ENCODE assay signal across 9 cellular contexts in the genomic region with DNA sequence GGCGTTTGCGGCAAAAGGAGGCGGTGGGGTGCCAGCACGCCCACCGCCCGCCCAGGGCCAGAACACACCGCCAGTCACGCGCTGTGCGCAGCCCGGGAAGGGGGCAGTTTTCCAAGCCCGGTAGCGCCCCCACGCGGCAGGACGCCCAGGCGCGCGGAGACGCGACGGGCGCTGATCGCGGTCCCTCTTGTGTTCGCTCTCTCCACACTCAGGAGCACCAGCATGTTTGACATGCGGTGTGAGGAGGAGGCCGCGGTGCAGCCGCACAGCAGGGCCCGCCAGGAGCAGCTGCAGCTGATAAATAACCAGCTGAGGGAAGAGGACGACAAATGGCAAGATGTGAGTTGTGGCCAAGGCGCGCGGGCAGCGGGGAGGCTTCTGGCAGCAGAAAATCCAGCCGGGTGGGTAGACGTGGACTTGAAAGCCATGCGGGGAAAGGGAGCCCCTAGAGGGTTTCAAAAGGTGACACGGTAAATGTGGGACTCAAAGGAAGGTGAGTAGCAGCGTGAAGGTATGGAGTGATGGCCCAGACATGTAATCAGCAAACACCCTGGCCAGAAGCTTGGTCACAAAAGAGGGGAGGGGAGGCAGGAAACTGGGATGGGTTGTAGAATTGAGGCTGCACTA.
A peak's percentile ranks its signal among the peaks of the same experiment; 100 is the strongest.
DNase-seq lines count a peak whose midpoint lies in the region; FAIRE-seq and TF ChIP-seq lines count a peak whose summit lies in the region.
"Had no signal": no experiment of that assay in that cellular context is flagged by ENCODE, and none has a peak within 500 bp of the region (broad histone marks: within the 10 kb centered on the region; RNA-seq: fewer than 3 reads in every experiment).

No MANE protein-coding gene starts in this region.

- no peaks in the 10 kb centered on the region for H3K9me3 Mint-ChIP-seq in activated CD4-positive, alpha-beta T cell treated with anti-CD3 and anti-CD28 coated beads, Interleukin-2, amount 10 ng/mL, durations not matched to agents 24 days and 14 days
- H3K9me3 Mint-ChIP-seq in astrocyte (ENCODE audit: unreplicated experiment), result no peaks in the 10 kb centered on the region

- FAIRE-seq in astrocyte (lab: Jason Lieb, UNC), result no peak

- H3K4me1 ChIP-seq in astrocyte (ENCODE audit: insufficient read depth, low read length), result no peaks in the 10 kb centered on the region
- no peaks in the 10 kb centered on the region for H3K4me1 ChIP-seq in rectal smooth muscle tissue (ENCODE audit: control insufficient read depth, insufficient read depth, low read length)

- peak; percentile 62 for DNase-seq in activated CD4-positive, alpha-beta T cell treated with anti-CD3 and anti-CD28 coated beads, Interleukin-2, amount 10 ng/mL, durations not matched to agents 24 days and 14 days
- no peak for DNase-seq in activated CD4-positive, alpha-beta T cell treated with anti-CD3 and anti-CD28 coated beads, Interleukin-2, amount 50 U/mL, for 1 hour
- DNase-seq in astrocyte (ENCODE audit: low read depth) (peak; percentile 41), hepatic stellate cell (ENCODE audit: low spot score) (peak; percentile 4), activated gamma-delta T cell treated with Interleukin-2 at 50 U/mL for 16 hours (no peak)
- DNase-seq in stimulated activated naive CD4-positive, alpha-beta T cell (lab: John Stamatoyannopoulos, UW), result no peak
- DNase-seq in activated effector memory CD4-positive, alpha-beta T cell treated with anti-CD3 and anti-CD28 coated beads, Interleukin-2, amount 50 U/mL, for 16 hours, result no peak
- DNase-seq: DND-41 had no signal

- no peaks in the 10 kb centered on the region for H3K9me3 ChIP-seq in astrocyte (ENCODE audit: insufficient read depth, low read depth, low read length)

- no peaks in the 10 kb centered on the region for H3K36me3 ChIP-seq in astrocyte (ENCODE audit: insufficient read depth, low read length)
- no peaks in the 10 kb centered on the region for H3K36me3 ChIP-seq in rectal smooth muscle tissue (ENCODE audit: control insufficient read depth, insufficient read depth, low read length)

- no peaks in the 10 kb centered on the region for H4K20me1 ChIP-seq in astrocyte (ENCODE audit: insufficient read depth, low read length)

- peaks cover 30% of the 10 kb centered on the region for H3K27me3 Mint-ChIP-seq in activated CD4-positive, alpha-beta T cell treated with anti-CD3 and anti-CD28 coated beads, Interleukin-2, amount 10 ng/mL, durations not matched to agents 24 days and 14 days
- H3K27me3 Mint-ChIP-seq in astrocyte (ENCODE audit: low read depth, unreplicated experiment), result peaks cover 10% of the 10 kb centered on the region

- intact Hi-C loops in activated CD4-positive, alpha-beta T cell treated with anti-CD3 and anti-CD28 coated beads, Interleukin-2, amount 10 ng/mL, durations not matched to agents 24 days and 14 days (cut with micrococcal nuclease), result no loop called here

- peak; percentile 52 for TF ChIP-seq CTCF in astrocyte (IDR thresholded peaks at IDR 0.05; ENCODE audit: insufficient read depth, low read depth, low read length)

- H3K27me3 ChIP-seq in astrocyte (ENCODE audit: insufficient read depth, low read length) (peaks cover 17% of the 10 kb centered on the region), rectal smooth muscle tissue (ENCODE audit: control insufficient read depth, insufficient read depth, low read length) (no peaks in the 10 kb centered on the region)

- no peak overlapping the region for H3K27ac Mint-ChIP-seq in activated CD4-positive, alpha-beta T cell treated with anti-CD3 and anti-CD28 coated beads, Interleukin-2, amount 10 ng/mL, durations not matched to agents 24 days and 14 days
- peak overlapping the region; percentile 50 for H3K27ac Mint-ChIP-seq in astrocyte (ENCODE audit: unreplicated experiment)

- no peaks in the 10 kb centered on the region for H3K4me1 Mint-ChIP-seq in activated CD4-positive, alpha-beta T cell treated with anti-CD3 and anti-CD28 coated beads, Interleukin-2, amount 10 ng/mL, durations not matched to agents 24 days and 14 days
- H3K4me1 Mint-ChIP-seq in astrocyte (ENCODE audit: low read depth, unreplicated experiment), result peaks cover 9% of the 10 kb centered on the region

- H3K27ac ChIP-seq in astrocyte (ENCODE audit: low read depth, low read length) (no peak overlapping the region), rectal smooth muscle tissue (ENCODE audit: low read depth, low read length) (no peak overlapping the region)

- H3K79me2 ChIP-seq in astrocyte (ENCODE audit: insufficient read depth, low read length), result no peaks in the 10 kb centered on the region

- H3K9ac ChIP-seq in astrocyte (ENCODE audit: low read length), result no peak overlapping the region
- no peak overlapping the region for H3K9ac ChIP-seq in rectal smooth muscle tissue (ENCODE audit: low read length)

- peak overlapping the region; percentile 78 for H3K4me2 ChIP-seq in astrocyte (ENCODE audit: low read length)

- H3K36me3 Mint-ChIP-seq in activated CD4-positive, alpha-beta T cell treated with anti-CD3 and anti-CD28 coated beads, Interleukin-2, amount 10 ng/mL, durations not matched to agents 24 days and 14 days (ENCODE audit: low read depth), result no peaks in the 10 kb centered on the region
- H3K36me3 Mint-ChIP-seq in astrocyte (ENCODE audit: low read depth, unreplicated experiment), result no peaks in the 10 kb centered on the region

- H2AFZ ChIP-seq in astrocyte (ENCODE audit: low read depth, low read length), result peak overlapping the region; percentile 82

- H3K4me3 Mint-ChIP-seq in activated CD4-positive, alpha-beta T cell treated with anti-CD3 and anti-CD28 coated beads, Interleukin-2, amount 10 ng/mL, durations not matched to agents 24 days and 14 days, result no peak overlapping the region
- H3K4me3 Mint-ChIP-seq in astrocyte (ENCODE audit: unreplicated experiment), result peak overlapping the region; percentile 28

- H3K4me3 ChIP-seq in astrocyte (ENCODE audit: insufficient read depth, low read depth, low read length) (no peak overlapping the region), rectal smooth muscle tissue (ENCODE audit: low read length) (peak overlapping the region; percentile 42)

Comparison
In these comparisons a context has a peak if more than half of its experiments do, and no peak if none do; other contexts are left out.
1. DNase-seq: peak in activated CD4-positive, alpha-beta T cell treated with anti-CD3 and anti-CD28 coated beads, Interleukin-2, amount 10 ng/mL, durations not matched to agents 24 days and 14 days (single experiment), astrocyte (single experiment) and hepatic stellate cell (single experiment); none in activated CD4-positive, alpha-beta T cell treated with anti-CD3 and anti-CD28 coated beads, Interleukin-2, amount 50 U/mL, for 1 hour (single experiment), activated gamma-delta T cell treated with Interleukin-2 at 50 U/mL for 16 hours (single experiment), stimulated activated naive CD4-positive, alpha-beta T cell (0 of 6) and activated effector memory CD4-positive, alpha-beta T cell treated with anti-CD3 and anti-CD28 coated beads, Interleukin-2, amount 50 U/mL, for 16 hours (single experiment).